8 cellular contexts compared by ENCODE assay signal in the genomic region with DNA sequence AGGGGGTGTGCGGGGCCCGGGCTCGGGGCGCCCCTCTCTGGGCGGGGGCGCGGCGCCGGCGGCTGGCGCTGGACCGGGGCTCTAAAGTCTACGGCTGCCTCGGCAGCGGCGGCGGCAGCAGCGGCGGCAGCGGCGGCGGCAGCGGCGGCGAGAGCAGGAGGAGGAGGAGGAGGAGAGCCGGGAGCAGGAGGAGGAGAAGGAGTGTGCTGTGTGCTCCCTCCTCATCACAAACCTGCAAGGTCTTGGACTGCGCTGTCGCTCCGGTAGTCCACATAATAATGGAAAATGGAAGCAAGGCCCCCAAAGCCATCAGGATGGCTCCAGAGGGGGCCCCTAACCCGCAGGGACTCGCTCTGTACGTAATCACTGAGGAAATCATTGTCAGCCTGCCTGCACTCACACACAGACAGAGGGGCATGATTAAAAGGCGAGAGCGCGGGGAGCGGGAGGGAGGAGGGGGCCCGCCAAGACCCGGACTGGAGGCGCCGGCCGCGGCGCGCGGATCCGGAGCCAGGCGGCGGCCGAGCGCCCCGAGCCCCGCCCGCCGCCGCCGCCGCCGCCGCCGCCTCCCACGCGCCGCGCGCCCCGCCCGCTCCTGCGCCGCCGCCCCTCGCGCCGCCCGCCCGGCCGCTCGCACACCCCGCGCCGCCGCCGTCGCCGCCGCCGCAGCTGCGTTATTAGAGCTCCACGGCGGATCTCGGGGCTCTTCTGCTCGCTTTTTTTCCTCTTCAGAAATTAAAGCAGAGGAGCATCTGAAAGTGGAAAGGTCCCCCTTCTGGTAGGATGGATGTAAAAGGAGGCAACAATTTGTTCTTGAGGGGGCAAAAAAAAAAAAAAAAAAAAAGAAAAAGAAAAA. TPM values are rescaled to one million over a fixed set of nuclear protein-coding genes. Genes with fewer than 3 reads are reported as not detected.
DNase-seq lines count a peak whose midpoint lies in the region; ATAC-seq, FAIRE-seq and TF ChIP-seq lines count a peak whose summit lies in the region.

A gene (minus strand): TSS at position 394 of the 856 bp plus-strand sequence. CDS start 1,220 bp downstream, outside the sequence.

- H3K9me1 ChIP-seq in endothelial cell of umbilical vein (replicated peaks; ENCODE audit: control insufficient read depth, extremely low read depth, insufficient read depth, low read length): no peaks in the 10 kb centered on the region

- H3K4me3 ChIP-seq in endothelial cell of umbilical vein (replicated peaks in 1 of 3; ENCODE audit: insufficient read depth in 1 of 3, low read depth in 1 of 3, low read length in 3 of 3) (peak within 1 kb of the TSS; percentile 90 to 100 (median 99)), mesendoderm (ENCODE audit: low read length) (peak within 1 kb of the TSS; percentile 76)

- dilution Hi-C loops in endothelial cell of umbilical vein (cut with MboI; ENCODE audit: extremely low pct_ligation_motif_present, low sequenced_read_pairs): no loop called here

- peak; percentile 88 for TF ChIP-seq POLR2A in endothelial cell of umbilical vein (IDR thresholded peaks at IDR 0.05; ENCODE audit: low read depth, low read length)

- H3K4me1 Mint-ChIP-seq in CD14-positive monocyte: peaks cover 22% of the 10 kb centered on the region

- H2BK120ac ChIP-seq in mesendoderm (ENCODE audit: low read depth, low read length): peak within 1 kb of the TSS; percentile 7

- H3K27ac Mint-ChIP-seq in CD14-positive monocyte: peak within 1 kb of the TSS in 3 of 7 donors; percentile 30 to 85 (median 45)

- peaks cover 50 to 74% (median 55%) of the 10 kb centered on the region in 3 donors for H3K27me3 Mint-ChIP-seq in CD14-positive monocyte (ENCODE audit: low read depth in 3 of 3)

- H3K56ac ChIP-seq in mesendoderm (ENCODE audit: low read length): peak within 1 kb of the TSS; percentile 93

- TF ChIP-seq CTCF in CD14-positive monocyte (IDR thresholded peaks at IDR 0.05): no peak
- peak; percentile 23 to 31 for TF ChIP-seq CTCF in endothelial cell of umbilical vein (IDR thresholded peaks at IDR 0.05; ENCODE audit: extremely low read depth in 1 of 2, insufficient read depth in 1 of 2, low read depth in 1 of 2, low read length in 2 of 2)

- H3K4me2 ChIP-seq in endothelial cell of umbilical vein (ENCODE audit: insufficient read depth, low read length) (peak within 1 kb of the TSS; percentile 97), mesendoderm (ENCODE audit: low read length) (peak within 1 kb of the TSS; percentile 46)

- H3K79me1 ChIP-seq in mesendoderm (ENCODE audit: low read length): no peaks in the 10 kb centered on the region

- no peak within 1 kb of the TSS for H2BK5ac ChIP-seq in mesendoderm (ENCODE audit: low read length)

- BruUV-seq in endothelial cell of umbilical vein (replicated peaks; lab: Mats Ljungman, UMichigan): TSS peak; percentile 48

- peaks cover 49% of the 10 kb centered on the region for H3K79me2 ChIP-seq in endothelial cell of umbilical vein (ENCODE audit: control insufficient read depth, insufficient read depth, low read length)
- no peaks in the 10 kb centered on the region for H3K79me2 ChIP-seq in mesendoderm (ENCODE audit: control insufficient read depth, insufficient read depth, low read length)

- peaks cover 7 to 8% of the 10 kb centered on the region in 2 donors for H3K36me3 Mint-ChIP-seq in CD14-positive monocyte

- H3K23ac ChIP-seq in mesendoderm (ENCODE audit: low read length): no peak within 1 kb of the TSS

- H2BK15ac ChIP-seq in mesendoderm (replicated peaks; ENCODE audit: low read depth): no peak within 1 kb of the TSS

- H3K36me3 ChIP-seq in endothelial cell of umbilical vein (ENCODE audit: control insufficient read depth in 2 of 2, extremely low read depth in 1 of 2, insufficient read depth in 2 of 2, low read length in 2 of 2) (no peaks in the 10 kb centered on the region), mesendoderm (ENCODE audit: control insufficient read depth, insufficient read depth, low read length) (no peaks in the 10 kb centered on the region)

- DNase-seq in CD14-positive monocyte (ENCODE audit: low spot score) (peak; percentile 69), NCI-H82 treated with DMSO at 0.1 percent for 48 hours (lab: John Stamatoyannopoulos, UW; ENCODE audit: unreplicated experiment) (peak; percentile 67), activated T-cell treated with anti-CD3 and anti-CD28 coated beads for 24 hours (ENCODE audit: low read depth) (peak; percentile 26), endothelial cell of umbilical vein (ENCODE audit: low read depth, low spot score) (peak; percentile 93), mesendoderm (peak; percentile 96)
- peak; percentile 41 for DNase-seq in stimulated activated CD8-positive, alpha-beta memory T cell treated with anti-CD3 and anti-CD28 coated beads, Interleukin-4, amount 100 ng/mL, for 24 hours (ENCODE audit: low read depth)

- H4K20me1 ChIP-seq in endothelial cell of umbilical vein (replicated peaks; ENCODE audit: control insufficient read depth, extremely low read depth, insufficient read depth, low read length): no peaks in the 10 kb centered on the region

- no CpG with 5 or more reads among the region's 91 CpGs for WGBS in mesendoderm (ENCODE audit: extremely low coverage, insufficient coverage, low lambda C conversion rate)

- no peak within 1 kb of the TSS for H2AFZ ChIP-seq in endothelial cell of umbilical vein (ENCODE audit: low read depth, low read length)

- peak; percentile 48 for FAIRE-seq in endothelial cell of umbilical vein (lab: Jason Lieb, UNC)

- CTCF ChIA-PET in endothelial cell of umbilical vein (lab: Charles Lee): interaction anchor here (0.5 to 2.0 kb wide), 23 partner anchors 13 to 543 kb away, joined by 3 to 18 read pairs (median 4); no protein-coding TSS in a partner anchor

- peak within 1 kb of the TSS; percentile 79 for H4K8ac ChIP-seq in mesendoderm (ENCODE audit: low read depth, low read length)

- peak within 1 kb of the TSS; percentile 89 to 93 for H3K4me3 Mint-ChIP-seq in CD14-positive monocyte

- H3K9me3 ChIP-seq in endothelial cell of umbilical vein (replicated peaks; ENCODE audit: control insufficient read depth, insufficient read depth, low read length): no peaks in the 10 kb centered on the region

- no peak within 1 kb of the TSS for H2AK5ac ChIP-seq in mesendoderm (ENCODE audit: low read length)

- POLR2A ChIA-PET in endothelial cell of umbilical vein (lab: Charles Lee): interaction anchor here (0.7 kb wide), 1 partner anchor 520 kb away, joined by 5 read pairs; no protein-coding TSS in a partner anchor

- H3K4me1 ChIP-seq in endothelial cell of umbilical vein (ENCODE audit: control insufficient read depth, extremely low read depth, insufficient read depth, low read length) (peaks cover 33% of the 10 kb centered on the region), mesendoderm (ENCODE audit: control insufficient read depth, low read depth, low read length) (no peaks in the 10 kb centered on the region)

- H3K27me3 ChIP-seq in endothelial cell of umbilical vein (ENCODE audit: control insufficient read depth in 2 of 2, insufficient read depth in 2 of 2, low read length in 2 of 2) (no peaks in the 10 kb centered on the region), mesendoderm (ENCODE audit: insufficient read depth, low read length, poor library complexity) (peaks cover 9% of the 10 kb centered on the region)

- peak within 1 kb of the TSS; percentile 98 for H3K27ac ChIP-seq in endothelial cell of umbilical vein (ENCODE audit: insufficient read depth, low read depth, low read length)
- H3K27ac ChIP-seq in mesendoderm (ENCODE audit: low read depth, low read length): peak within 1 kb of the TSS; percentile 97

- peaks cover 0 to 13% (median 4%) of the 10 kb centered on the region in 7 donors for H3K9me3 Mint-ChIP-seq in CD14-positive monocyte

- H3K4ac ChIP-seq in mesendoderm (ENCODE audit: low read depth, low read length): no peak within 1 kb of the TSS

- ATAC-seq in GM19397 (IDR thresholded peaks at IDR 0.05; ENCODE audit: unreplicated experiment): peak; percentile 81
- ATAC-seq in HG03571 (IDR thresholded peaks at IDR 0.05; ENCODE audit: unreplicated experiment): peak; percentile 44

- H3K9ac ChIP-seq in endothelial cell of umbilical vein (replicated peaks; ENCODE audit: extremely low read depth, insufficient read depth, low read length) (peak within 1 kb of the TSS; percentile 100), mesendoderm (ENCODE audit: low read length) (peak within 1 kb of the TSS; percentile 88)

- intact Hi-C loops in CD14-positive monocyte (cut with micrococcal nuclease): loop anchor here in 1 of 2 donors (10.0 kb wide), 1 partner anchor 957 kb away; a partner anchor contains a TSS
- intact Hi-C loops in endothelial cell of umbilical vein (cut with micrococcal nuclease): loop anchor here (1.0 to 5.0 kb wide), 13 partner anchors 75 to 750 kb away; no protein-coding TSS in a partner anchor

- peak within 1 kb of the TSS; percentile 98 for H3K18ac ChIP-seq in mesendoderm (ENCODE audit: low read length)

- H4K5ac ChIP-seq in mesendoderm (ENCODE audit: low read length): no peak within 1 kb of the TSS

TF ChIP-seq in endothelial cell of umbilical vein, 7 proteins besides CTCF, POLR2A, EP300 and RAD21:
- TF ChIP-seq MYC (IDR thresholded peaks at IDR 0.05; ENCODE audit: low read depth, low read length) (no peak), JUN (IDR thresholded peaks at IDR 0.05; ENCODE audit: borderline replicate concordance, insufficient read depth, insufficient read length, low read depth) (no peak), POLR2AphosphoS5 (IDR thresholded peaks at IDR 0.05; ENCODE audit: insufficient read depth, low read depth, low read length) (peak; percentile 77), GATA2 (IDR thresholded peaks at IDR 0.05; ENCODE audit: insufficient read depth, insufficient read length, low read depth, low read length) (peak; percentile 14), EZH2 (IDR thresholded peaks at IDR 0.05; ENCODE audit: borderline replicate concordance, low read depth, low read length, severe bottlenecking) (no peak), FOS (IDR thresholded peaks at IDR 0.05; ENCODE audit: borderline replicate concordance, insufficient read depth, low read length) (no peak)
- TF ChIP-seq, protein P1, sequence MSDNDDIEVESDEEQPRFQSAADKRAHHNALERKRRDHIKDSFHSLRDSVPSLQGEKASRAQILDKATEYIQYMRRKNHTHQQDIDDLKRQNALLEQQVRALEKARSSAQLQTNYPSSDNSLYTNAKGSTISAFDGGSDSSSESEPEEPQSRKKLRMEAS (IDR thresholded peaks at IDR 0.05; ENCODE audit: insufficient read depth, insufficient read length): no peak

RNA-seq across cellular contexts. Expression of the gene that starts here (rescaled TPM):
- under 1 TPM in 1 of 2 donors, not detected in 1; 0.07 TPM for polyA plus RNA-seq in CD14-positive monocyte
- total RNA-seq in endothelial cell of umbilical vein: 166 and 168 TPM in 2 replicates
- polyA plus RNA-seq in endothelial cell of umbilical vein: 90.8 and 111 TPM in 2 replicates
- polyA plus RNA-seq in endothelial cell of umbilical vein (2011; cell fraction: cytosol; rRNA removed): 149 and 168 TPM in 2 replicates
- 253 and 280 TPM in 2 replicates for polyA plus RNA-seq in endothelial cell of umbilical vein (2011; cell fraction: nucleus; rRNA removed)
- polyA plus RNA-seq in endothelial cell of umbilical vein (2012): 50.5 and 58.7 TPM in 2 replicates
- 494 and 502 TPM in 2 replicates for polyA minus RNA-seq in endothelial cell of umbilical vein
- not detected for polyA minus RNA-seq in endothelial cell of umbilical vein (2011; cell fraction: cytosol; rRNA and poly(A)+ RNA removed)
- 1,104 and 1,171 TPM in 2 replicates for polyA minus RNA-seq in endothelial cell of umbilical vein (2011; cell fraction: nucleus; rRNA and poly(A)+ RNA removed)
- 5.3 TPM for polyA plus RNA-seq in mesendoderm (2013, experiment 1 of 2)
- 5.1 TPM for polyA plus RNA-seq in mesendoderm (2013, experiment 2 of 2)

Comparison
In these comparisons a context has a peak if more than half of its experiments do, and no peak if none do; other contexts are left out.
1. Peak in every context shown above with its lines: DNase-seq, ATAC-seq, H3K4me3 ChIP-seq and H3K27ac ChIP-seq.
2. RNA of the gene that starts here (polyA plus RNA-seq): 50.5 to 280 TPM in endothelial cell of umbilical vein; 0.07 TPM in CD14-positive monocyte; every median in the first group is over 10 times any median in the second.
3. Peak in DNase-seq in CD14-positive monocyte; RNA of the gene not detected or under 1 TPM.
4. DNase-seq: peak in every context shown above with its lines; median percentile 96 in mesendoderm; 93 in endothelial cell of umbilical vein; 69 in CD14-positive monocyte; 67 in NCI-H82 treated with DMSO at 0.1 percent for 48 hours; 41 in stimulated activated CD8-positive, alpha-beta memory T cell treated with anti-CD3 and anti-CD28 coated beads, Interleukin-4, amount 100 ng/mL, for 24 hours; 26 in activated T-cell treated with anti-CD3 and anti-CD28 coated beads for 24 hours.